27 cellular contexts compared by ENCODE assay signal in genomic region chr12:70314145-70314544, GRCh38.
"Had no signal": no experiment of that assay in that cellular context is flagged by ENCODE, and none has a peak within 500 bp of the region (broad histone marks: within the 10 kb centered on the region; RNA-seq: fewer than 3 reads in every experiment).

No MANE protein-coding gene starts in this region.

- H3K36me3 ChIP-seq: adrenal gland had no signal

- H3K27me3 Mint-ChIP-seq: activated CD4-positive, alpha-beta memory T cell treated with anti-CD3 and anti-CD28 coated beads, Interleukin-2, amount 10 ng/mL, durations not matched to agents 7 days and 5 days; activated CD4-positive, alpha-beta T cell treated with anti-CD3 and anti-CD28 coated beads, Interleukin-2, amount 10 ng/mL, durations not matched to agents 7 days and 5 days; activated naive CD8-positive, alpha-beta T cell treated with anti-CD3 and anti-CD28 coated beads for 36 hours; activated naive CD8-positive, alpha-beta T cell treated with anti-CD3 and anti-CD28 coated beads, Interleukin-2, amount 50 U/mL, for 24 hours; activated T-cell treated with anti-CD3 and anti-CD28 coated beads, Interleukin-2, amount 50 U/mL, for 24 hours had no signal

- H3K27ac ChIP-seq: adrenal gland, body of pancreas, epithelial cell of prostate, esophagus squamous epithelium had no signal

- DNase-seq: activated CD4-positive, alpha-beta memory T cell treated with anti-CD3 and anti-CD28 coated beads, Interleukin-2, amount 10 ng/mL, durations not matched to agents 7 days and 5 days; activated CD4-positive, alpha-beta T cell treated with anti-CD3 and anti-CD28 coated beads for 1 hour; activated CD4-positive, alpha-beta T cell treated with anti-CD3 and anti-CD28 coated beads for 4 hours; activated CD4-positive, alpha-beta T cell treated with anti-CD3 and anti-CD28 coated beads, Interleukin-2, amount 10 ng/mL, durations not matched to agents 7 days and 5 days; activated CD4-positive, alpha-beta T cell treated with anti-CD3 and anti-CD28 coated beads, Interleukin-2, amount 50 U/mL, for 4 hours; activated CD8-positive, alpha-beta memory T cell treated with anti-CD3 and anti-CD28 coated beads, Interleukin-2, amount 50 U/mL, for 48 hours; activated gamma-delta T cell; activated naive CD4-positive, alpha-beta T cell treated with anti-CD3 and anti-CD28 coated beads, Interleukin-2, amount 50 U/mL, for 16 hours; activated naive CD4-positive, alpha-beta T cell treated with Interleukin-2 at 50 U/mL for 16 hours; activated naive CD8-positive, alpha-beta T cell treated with anti-CD3 and anti-CD28 coated beads for 36 hours; activated naive CD8-positive, alpha-beta T cell treated with anti-CD3 and anti-CD28 coated beads, Interleukin-2, amount 50 U/mL, for 24 hours; activated T-cell treated with anti-CD3 and anti-CD28 coated beads for 4 hours; activated T-cell treated with anti-CD3 and anti-CD28 coated beads, Interleukin-2, amount 50 U/mL, for 24 hours; activated T-cell treated with anti-CD3 and anti-CD28 coated beads, Interleukin-2, amount 50 U/mL, for 72 hours; adrenal gland; amygdala; aorta; body of pancreas; caudate nucleus; cortex of kidney; dermis blood vessel endothelial cell; effector CD4-positive, alpha-beta T cell; esophagus squamous epithelium; head of caudate nucleus; T-helper 2 cell had no signal

- ATAC-seq: activated naive CD8-positive, alpha-beta T cell treated with anti-CD3 and anti-CD28 coated beads, Interleukin-2, amount 50 U/mL, for 24 hours; activated T-cell treated with anti-CD3 and anti-CD28 coated beads, Interleukin-2, amount 50 U/mL, for 72 hours; body of pancreas; WTC11 had no signal

- H3K4me3 ChIP-seq: adrenal gland, body of pancreas, esophagus squamous epithelium had no signal

- H3K4me1 ChIP-seq: body of pancreas, esophagus squamous epithelium had no signal

- H3K27me3 ChIP-seq: adrenal gland, body of pancreas, esophagus squamous epithelium had no signal

- H3K9me3 Mint-ChIP-seq: activated CD4-positive, alpha-beta memory T cell treated with anti-CD3 and anti-CD28 coated beads, Interleukin-2, amount 10 ng/mL, durations not matched to agents 7 days and 5 days; activated CD4-positive, alpha-beta T cell treated with anti-CD3 and anti-CD28 coated beads, Interleukin-2, amount 10 ng/mL, durations not matched to agents 7 days and 5 days; activated naive CD8-positive, alpha-beta T cell treated with anti-CD3 and anti-CD28 coated beads for 36 hours; activated naive CD8-positive, alpha-beta T cell treated with anti-CD3 and anti-CD28 coated beads, Interleukin-2, amount 50 U/mL, for 24 hours; activated T-cell treated with anti-CD3 and anti-CD28 coated beads, Interleukin-2, amount 50 U/mL, for 24 hours; activated T-cell treated with anti-CD3 and anti-CD28 coated beads, Interleukin-2, amount 50 U/mL, for 72 hours; WTC11 had no signal

- H3K27ac Mint-ChIP-seq: activated CD4-positive, alpha-beta memory T cell treated with anti-CD3 and anti-CD28 coated beads, Interleukin-2, amount 10 ng/mL, durations not matched to agents 7 days and 5 days; activated CD4-positive, alpha-beta T cell treated with anti-CD3 and anti-CD28 coated beads, Interleukin-2, amount 10 ng/mL, durations not matched to agents 7 days and 5 days; activated naive CD8-positive, alpha-beta T cell treated with anti-CD3 and anti-CD28 coated beads for 36 hours; activated naive CD8-positive, alpha-beta T cell treated with anti-CD3 and anti-CD28 coated beads, Interleukin-2, amount 50 U/mL, for 24 hours; activated T-cell treated with anti-CD3 and anti-CD28 coated beads, Interleukin-2, amount 50 U/mL, for 24 hours; activated T-cell treated with anti-CD3 and anti-CD28 coated beads, Interleukin-2, amount 50 U/mL, for 72 hours had no signal

- H3K9me3 ChIP-seq: adrenal gland, body of pancreas, esophagus squamous epithelium had no signal

- H3K4me3 Mint-ChIP-seq: activated CD4-positive, alpha-beta memory T cell treated with anti-CD3 and anti-CD28 coated beads, Interleukin-2, amount 10 ng/mL, durations not matched to agents 7 days and 5 days; activated CD4-positive, alpha-beta T cell treated with anti-CD3 and anti-CD28 coated beads, Interleukin-2, amount 10 ng/mL, durations not matched to agents 7 days and 5 days; activated naive CD8-positive, alpha-beta T cell treated with anti-CD3 and anti-CD28 coated beads for 36 hours; activated naive CD8-positive, alpha-beta T cell treated with anti-CD3 and anti-CD28 coated beads, Interleukin-2, amount 50 U/mL, for 24 hours; activated T-cell treated with anti-CD3 and anti-CD28 coated beads, Interleukin-2, amount 50 U/mL, for 24 hours; activated T-cell treated with anti-CD3 and anti-CD28 coated beads, Interleukin-2, amount 50 U/mL, for 72 hours; WTC11 had no signal
